Comparison of ENCODE assay signal across 19 cellular contexts in the genomic region with DNA sequence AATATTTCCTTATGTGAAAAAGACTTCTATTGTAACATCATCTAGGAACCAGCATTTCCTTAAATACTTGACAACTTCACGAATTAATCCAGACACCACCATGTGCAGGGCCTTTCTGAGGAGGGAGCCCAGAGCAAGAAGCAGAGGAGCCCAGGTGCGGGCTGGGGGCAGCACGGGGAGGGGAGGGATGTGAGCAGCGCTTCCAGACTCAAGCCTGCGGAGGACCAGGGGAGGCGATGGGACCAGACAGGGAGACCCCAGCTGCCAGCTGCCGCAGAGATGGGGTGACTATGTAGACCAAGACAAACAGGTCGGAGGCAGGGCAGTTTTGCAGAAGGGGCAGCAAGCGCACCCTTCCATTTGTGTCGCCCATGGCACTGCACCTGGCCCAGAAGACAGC.
DNase-seq lines count a peak whose midpoint lies in the region; ATAC-seq, FAIRE-seq and TF ChIP-seq lines count a peak whose summit lies in the region.
"Had no signal": no experiment of that assay in that cellular context is flagged by ENCODE, and none has a peak within 500 bp of the region (broad histone marks: within the 10 kb centered on the region; RNA-seq: fewer than 3 reads in every experiment).

No MANE protein-coding gene starts in this region.

- H2BK120ac ChIP-seq in H1 (replicated peaks; ENCODE audit: low read depth, low read length) = no peak overlapping the region

- H3K9ac ChIP-seq in H1 (replicated peaks in 1 of 4; ENCODE audit: extremely low read depth in 1 of 4, low read depth in 3 of 4, low read length in 3 of 4) = no peak overlapping the region
- H3K9ac ChIP-seq: KMS-11 had no signal

- no peak overlapping the region for H3K27ac ChIP-seq in H1 (ENCODE audit: low read depth, low read length)
- H3K27ac ChIP-seq: KMS-11, RWPE1, SJCRH30 had no signal

- 93% methylated on average over 10 of the region's 10 CpGs; no CpG with 5 or more reads in 1 of the 2 experiments for WGBS in H1 (ENCODE audit: extremely low coverage in 1 of 2, insufficient coverage in 1 of 2, insufficient read length in 1 of 2, insufficient replicate concordance in 2 of 2, low coverage in 1 of 2, low lambda C conversion rate in 2 of 2, missing lambda C conversion rate in 1 of 2), 2 experiments

- CTCF ChIA-PET in H1 (lab: Charles Lee; ENCODE audit: partially characterized antibody) = interaction anchor here (0.6 kb wide), 1 partner anchor 104 kb away, joined by 4 read pairs; no protein-coding TSS in a partner anchor

- H3K18ac ChIP-seq in H1 (ENCODE audit: extremely low read depth, low read length) = no peak overlapping the region

- no peak overlapping the region for H2AK5ac ChIP-seq in H1 (ENCODE audit: low read depth, low read length)

- no peaks in the 10 kb centered on the region for H3K23me2 ChIP-seq in H1 (ENCODE audit: low read depth, low read length)

- H3K27ac Mint-ChIP-seq in natural killer cell treated with Interleukin-12 subunit alpha and Interleukin-12 subunit beta and Interleukin-15 and Interleukin-18, amount 100 ng/mL, for 72 hours = no peak overlapping the region
- H3K27ac Mint-ChIP-seq in natural killer cell = no peak overlapping the region

- no peaks in the 10 kb centered on the region for H3K9me3 ChIP-seq in H1 (ENCODE audit: insufficient read depth in 2 of 2, low read depth in 1 of 2, low read length in 1 of 2)
- H3K9me3 ChIP-seq: SJCRH30 had no signal

- no peak overlapping the region for H3K14ac ChIP-seq in H1 (ENCODE audit: insufficient read length)

- H3K36me3 Mint-ChIP-seq in natural killer cell treated with Interleukin-12 subunit alpha and Interleukin-12 subunit beta and Interleukin-15 and Interleukin-18, amount 100 ng/mL, for 72 hours = no peaks in the 10 kb centered on the region
- no peaks in the 10 kb centered on the region for H3K36me3 Mint-ChIP-seq in natural killer cell
- H3K36me3 Mint-ChIP-seq: CD4-positive, alpha-beta memory T cell had no signal

- no peaks in the 10 kb centered on the region for H3K79me1 ChIP-seq in H1 (ENCODE audit: low read depth, low read length)

- H3K4me2 ChIP-seq in H1 (ENCODE audit: insufficient read depth in 1 of 2, low read depth in 2 of 2, low read length in 2 of 2) = no peak overlapping the region
- H3K4me2 ChIP-seq: KMS-11 had no signal

- POLR2A ChIA-PET in H1 (lab: Charles Lee; ENCODE audit: partially characterized antibody) = no interaction called here

- H3K27me3 ChIP-seq in H1 (replicated peaks in 1 of 4; ENCODE audit: control insufficient read depth in 3 of 4, extremely low read depth in 1 of 4, insufficient read depth in 3 of 4, low read length in 3 of 4) = no peaks in the 10 kb centered on the region
- H3K27me3 ChIP-seq: SJCRH30 had no signal

- H4K8ac ChIP-seq in H1 (ENCODE audit: extremely low read depth, insufficient read depth, low read length) = peak overlapping the region; percentile 57; the same call in 1 of the 2 replicates

- no peak overlapping the region for H3K4ac ChIP-seq in H1 (replicated peaks; ENCODE audit: insufficient read length, low read depth, low read length)

- no peaks in the 10 kb centered on the region for H3K36me3 ChIP-seq in H1 (ENCODE audit: control insufficient read depth in 2 of 4, insufficient read depth in 4 of 4, low read length in 3 of 4)
- H3K36me3 ChIP-seq: SJCRH30 had no signal

- H2AFZ ChIP-seq in H1 (ENCODE audit: low read length) = 0 out of 2 replicates have a peak overlapping the region, but pooled peaks have one; percentile 21

- TF ChIP-seq CTCF in natural killer cell (IDR thresholded peaks at IDR 0.05) (no peak), H1 (IDR thresholded peaks at IDR 0.05; ENCODE audit: control extremely low read depth in 1 of 3, insufficient read depth in 1 of 3, low read depth in 1 of 3, low read length in 3 of 3) (no peak), D721Med (IDR thresholded peaks at IDR 0.05; ENCODE audit: insufficient read depth, missing control alignments) (no peak)

- H3K4me1 ChIP-seq in H1 (replicated peaks in 1 of 4; ENCODE audit: control insufficient read depth in 3 of 4, insufficient read depth in 4 of 4, low read length in 3 of 4) = peaks cover 0 to 13% (median 2%) of the 10 kb centered on the region in 4 experiments; a peak in 4 of 7 replicates
- H3K4me1 ChIP-seq: SJCRH30 had no signal

- TF ChIP-seq RAD21 in H1 (IDR thresholded peaks at IDR 0.05 in 1 of 2, conservative IDR thresholded peaks at IDR 0.05 in 1 of 2; ENCODE audit: low read depth in 2 of 2, low read length in 2 of 2) = no peak

- H2BK12ac ChIP-seq in H1 (ENCODE audit: low read depth, low read length) = peak overlapping the region; percentile 40; the same call in 1 of the 2 replicates

- no peak for TF ChIP-seq POLR2A in H1 (IDR thresholded peaks at IDR 0.05; ENCODE audit: control extremely low read depth in 1 of 2, low read depth in 2 of 2, low read length in 2 of 2)

- H3K4me3 Mint-ChIP-seq in natural killer cell treated with Interleukin-12 subunit alpha and Interleukin-12 subunit beta and Interleukin-15 and Interleukin-18, amount 100 ng/mL, for 72 hours = no peak overlapping the region
- no peak overlapping the region for H3K4me3 Mint-ChIP-seq in natural killer cell
- H3K4me3 Mint-ChIP-seq: CD4-positive, alpha-beta memory T cell had no signal

- TF ChIP-seq EP300 in H1 (IDR thresholded peaks at IDR 0.05; ENCODE audit: borderline replicate concordance in 1 of 2, low read depth in 2 of 2, low read length in 2 of 2) = no peak

- H3K4me1 Mint-ChIP-seq in natural killer cell treated with Interleukin-12 subunit alpha and Interleukin-12 subunit beta and Interleukin-15 and Interleukin-18, amount 100 ng/mL, for 72 hours (ENCODE audit: low read depth in 2 of 2) = no peaks in the 10 kb centered on the region
- H3K4me1 Mint-ChIP-seq in natural killer cell = no peaks in the 10 kb centered on the region

- H3K9me3 Mint-ChIP-seq in natural killer cell treated with Interleukin-12 subunit alpha and Interleukin-12 subunit beta and Interleukin-15 and Interleukin-18, amount 100 ng/mL, for 72 hours = peaks cover 2% of the 10 kb centered on the region
- H3K9me3 Mint-ChIP-seq in natural killer cell = no peaks in the 10 kb centered on the region

- no peak overlapping the region for H2BK5ac ChIP-seq in H1 (ENCODE audit: low read depth, low read length)

- H2BK15ac ChIP-seq in H1 (ENCODE audit: low read length) = no peak overlapping the region

- no peaks in the 10 kb centered on the region for H3K79me2 ChIP-seq in H1 (ENCODE audit: control insufficient read depth in 1 of 2, insufficient read depth in 2 of 2, low read length in 2 of 2)

- no peak overlapping the region for H3K56ac ChIP-seq in H1 (replicated peaks; ENCODE audit: insufficient read length, low read depth, low read length)

- peak; percentile 43 to 52 for ATAC-seq in natural killer cell treated with Interleukin-12 subunit alpha and Interleukin-12 subunit beta and Interleukin-15 and Interleukin-18, amount 100 ng/mL, for 72 hours
- no peak for ATAC-seq in natural killer cell

- no peak overlapping the region for H2BK20ac ChIP-seq in H1 (ENCODE audit: low read length)

- H4K5ac ChIP-seq in H1 (ENCODE audit: insufficient read length, low read depth, low read length) = no peak overlapping the region

- DNase-seq in NOMO-1 treated with DMSO at 0.1 percent for 48 hours (lab: John Stamatoyannopoulos, UW; ENCODE audit: unreplicated experiment) (peak; percentile 29), NOMO-1 treated with dmso at 0.1 percent for 144 hours (lab: John Stamatoyannopoulos, UW; ENCODE audit: unreplicated experiment) (no peak), natural killer cell (no peak), H1 (ENCODE audit: low read depth in 1 of 2, low spot score in 2 of 2) (no peak), D721Med (ENCODE audit: insufficient read length, low spot score) (no peak), NCI-H2196 (lab: John Stamatoyannopoulos, UW; ENCODE audit: unreplicated experiment) (no peak), NCI-H748 (lab: John Stamatoyannopoulos, UW; ENCODE audit: unreplicated experiment) (no peak)
- no peak for DNase-seq in natural killer cell treated with Interleukin-12 subunit alpha and Interleukin-12 subunit beta and Interleukin-15 and Interleukin-18, amount 100 ng/mL, for 72 hours (ENCODE audit: low spot score)
- DNase-seq: Calu3; CD4-positive, alpha-beta memory T cell; GOT3; NCI-H1092 treated with DMSO at 0.1 percent for 48 hours; NCI-H1694 treated with DMSO at 0.1 percent for 48 hours; NCI-H2107; NCI-H345; NK-92 treated with Interleukin-12 subunit alpha and Interleukin-12 subunit beta, amount 100 ng/mL, for 24 hours had no signal

- H4K91ac ChIP-seq in H1 (replicated peaks; ENCODE audit: insufficient read length, low read length) = no peak overlapping the region

- intact Hi-C loops in natural killer cell (cut with micrococcal nuclease) = no loop called here

- H4K20me1 ChIP-seq in H1 (replicated peaks in 1 of 2; ENCODE audit: control insufficient read depth in 1 of 2, insufficient read depth in 2 of 2, low read length in 2 of 2) = no peaks in the 10 kb centered on the region

- no peak overlapping the region for H3K4me3 ChIP-seq in H1 (ENCODE audit: extremely low read depth in 1 of 4, insufficient read depth in 2 of 4, low read depth in 3 of 4, low read length in 4 of 4)
- H3K4me3 ChIP-seq: SJCRH30 had no signal

- no peak overlapping the region for H3K23ac ChIP-seq in H1 (ENCODE audit: insufficient read length)

- no peaks in the 10 kb centered on the region for H3K27me3 Mint-ChIP-seq in natural killer cell treated with Interleukin-12 subunit alpha and Interleukin-12 subunit beta and Interleukin-15 and Interleukin-18, amount 100 ng/mL, for 72 hours
- no peaks in the 10 kb centered on the region for H3K27me3 Mint-ChIP-seq in natural killer cell (ENCODE audit: low read depth in 2 of 2)
- H3K27me3 Mint-ChIP-seq: CD4-positive, alpha-beta memory T cell had no signal

- FAIRE-seq in H1 (lab: Jason Lieb, UNC) = no peak
- no peak for FAIRE-seq in D721Med (lab: Jason Lieb, UNC)

TF ChIP-seq in H1, 55 proteins besides CTCF, POLR2A, EP300 and RAD21:
- TF ChIP-seq TAF7 (optimal IDR thresholded peaks at IDR 0.05; ENCODE audit: borderline replicate concordance, low read depth, low read length) (no peak), NRF1 (IDR thresholded peaks at IDR 0.05; ENCODE audit: low read depth, low read length) (no peak), SP1 (IDR thresholded peaks at IDR 0.05; ENCODE audit: low read depth, low read length) (no peak), BRCA1 (IDR thresholded peaks at IDR 0.05; ENCODE audit: low read depth, low read length) (no peak), MAFK (IDR thresholded peaks at IDR 0.05; ENCODE audit: low read depth, low read length) (no peak)

Comparison
In these comparisons a context has a peak if more than half of its experiments do, and no peak if none do; other contexts are left out.
1. ATAC-seq: peak in natural killer cell treated with Interleukin-12 subunit alpha and Interleukin-12 subunit beta and Interleukin-15 and Interleukin-18, amount 100 ng/mL, for 72 hours (2 of 2); none in natural killer cell (0 of 3).